ENCODE assay signal across 8 cellular contexts in the genomic region with DNA sequence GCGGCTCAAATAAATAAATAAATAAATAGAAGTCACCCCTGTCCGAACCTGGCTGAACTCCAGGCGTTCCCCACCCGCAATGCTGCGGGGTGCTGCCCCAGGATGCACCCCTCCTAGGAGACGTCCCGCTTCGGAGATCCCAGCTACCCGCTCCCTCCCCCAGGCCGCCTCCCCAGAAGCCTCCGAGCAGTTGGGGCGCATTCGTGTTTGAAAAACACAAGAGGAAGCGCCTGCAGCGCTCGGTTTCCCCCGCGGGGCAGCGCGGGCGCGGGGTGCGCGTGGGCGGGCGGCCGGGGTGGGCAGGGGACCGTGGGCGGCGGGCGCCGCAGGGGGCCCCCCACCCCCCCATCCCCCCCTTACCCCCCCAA. TPM values are rescaled to one million over a fixed set of nuclear protein-coding genes. Genes with fewer than 3 reads are reported as not detected.
DNase-seq lines count a peak whose midpoint lies in the region; ATAC-seq, FAIRE-seq and TF ChIP-seq lines count a peak whose summit lies in the region.

No MANE protein-coding gene starts in this region.

- H3K9ac ChIP-seq in endothelial cell of umbilical vein (replicated peaks; ENCODE audit: extremely low read depth, insufficient read depth, low read length) = peak overlapping the region; percentile 77
- H3K9ac ChIP-seq in mucosa of rectum (ENCODE audit: low read depth in 1 of 2, low read length in 2 of 2) = peak overlapping the region; percentile 76 to 77

- H3K9me3 ChIP-seq in endothelial cell of umbilical vein (replicated peaks; ENCODE audit: control insufficient read depth, insufficient read depth, low read length) (no peaks in the 10 kb centered on the region), mucosa of rectum (ENCODE audit: control insufficient read depth in 2 of 2, low read length in 2 of 2) (no peaks in the 10 kb centered on the region), upper lobe of left lung (no peaks in the 10 kb centered on the region)

- no TSS peak for BruUV-seq in endothelial cell of umbilical vein (replicated peaks; lab: Mats Ljungman, UMichigan)

- peaks cover 7% of the 10 kb centered on the region for H3K79me2 ChIP-seq in endothelial cell of umbilical vein (ENCODE audit: control insufficient read depth, insufficient read depth, low read length)

- H3K4me1 Mint-ChIP-seq in activated CD4-positive, alpha-beta memory T cell treated with anti-CD3 and anti-CD28 coated beads, Interleukin-2, amount 10 ng/mL, durations not matched to agents 7 days and 5 days = peaks cover 71% of the 10 kb centered on the region

- no peak for FAIRE-seq in endothelial cell of umbilical vein (lab: Jason Lieb, UNC)

- no peak for TF ChIP-seq EP300 in upper lobe of left lung (IDR thresholded peaks at IDR 0.05)

- ATAC-seq in upper lobe of left lung (ENCODE audit: low FRiP score in 2 of 2) = peak in 1 of 2 donors; percentile 56
- no peak for ATAC-seq in HG03342 (IDR thresholded peaks at IDR 0.05; ENCODE audit: unreplicated experiment)

- H3K27me3 ChIP-seq in endothelial cell of umbilical vein (ENCODE audit: control insufficient read depth in 2 of 2, insufficient read depth in 2 of 2, low read length in 2 of 2) (no peaks in the 10 kb centered on the region), mucosa of rectum (ENCODE audit: control insufficient read depth in 2 of 2, insufficient read depth in 2 of 2, low read length in 2 of 2) (no peaks in the 10 kb centered on the region), upper lobe of left lung (no peaks in the 10 kb centered on the region)

- no peaks in the 10 kb centered on the region for H4K20me1 ChIP-seq in endothelial cell of umbilical vein (replicated peaks; ENCODE audit: control insufficient read depth, extremely low read depth, insufficient read depth, low read length)

- H2AFZ ChIP-seq in endothelial cell of umbilical vein (ENCODE audit: low read depth, low read length) = no peak overlapping the region

- POLR2A ChIA-PET in activated CD4-positive, alpha-beta memory T cell treated with anti-CD3 and anti-CD28 coated beads, Interleukin-2, amount 10 ng/mL, durations not matched to agents 7 days and 5 days (lab: Charles Lee) = interaction anchor here (0.7 to 3.0 kb wide), 9 partner anchors 9 to 1137 kb away, joined by 3 to 15 read pairs (median 4); partner anchors contain the start of gene SERPINB9
- POLR2A ChIA-PET in endothelial cell of umbilical vein (lab: Charles Lee) = interaction anchor here (1.6 kb wide), 1 partner anchor 26 kb away, joined by 4 read pairs; no protein-coding TSS in a partner anchor

- H3K27me3 Mint-ChIP-seq in activated CD4-positive, alpha-beta memory T cell treated with anti-CD3 and anti-CD28 coated beads, Interleukin-2, amount 10 ng/mL, durations not matched to agents 7 days and 5 days = no peaks in the 10 kb centered on the region

- no peak for TF ChIP-seq POLR2A in endothelial cell of umbilical vein (IDR thresholded peaks at IDR 0.05; ENCODE audit: low read depth, low read length)
- no peak for TF ChIP-seq POLR2A in upper lobe of left lung (IDR thresholded peaks at IDR 0.05)

- peak overlapping the region; percentile 83 for H3K27ac Mint-ChIP-seq in activated CD4-positive, alpha-beta memory T cell treated with anti-CD3 and anti-CD28 coated beads, Interleukin-2, amount 10 ng/mL, durations not matched to agents 7 days and 5 days

- H3K4me3 ChIP-seq in endothelial cell of umbilical vein (replicated peaks in 1 of 3; ENCODE audit: insufficient read depth in 1 of 3, low read depth in 1 of 3, low read length in 3 of 3) (peak overlapping the region; percentile 15 to 53 (median 36)), mucosa of rectum (ENCODE audit: low read length in 2 of 2) (peak overlapping the region; percentile 77 to 81), upper lobe of left lung (peak overlapping the region; percentile 28 to 71 (median 59))

- peak overlapping the region; percentile 79 for H3K4me3 Mint-ChIP-seq in activated CD4-positive, alpha-beta memory T cell treated with anti-CD3 and anti-CD28 coated beads, Interleukin-2, amount 10 ng/mL, durations not matched to agents 7 days and 5 days

- H3K4me1 ChIP-seq in endothelial cell of umbilical vein (ENCODE audit: control insufficient read depth, extremely low read depth, insufficient read depth, low read length) (peaks cover 29% of the 10 kb centered on the region), mucosa of rectum (ENCODE audit: control insufficient read depth in 2 of 2, insufficient read depth in 2 of 2, low read length in 2 of 2) (peaks cover 21 to 23% of the 10 kb centered on the region in 2 donors), upper lobe of left lung (peaks cover 28 to 39% (median 30%) of the 10 kb centered on the region in 4 donors)

- peak overlapping the region; percentile 91 for H3K27ac ChIP-seq in endothelial cell of umbilical vein (ENCODE audit: insufficient read depth, low read depth, low read length)
- H3K27ac ChIP-seq in mucosa of rectum (ENCODE audit: low read depth in 2 of 2, low read length in 2 of 2) = peak overlapping the region; percentile 78 to 79
- H3K27ac ChIP-seq in upper lobe of left lung = peak overlapping the region; percentile 75 to 93 (median 88)

- CTCF ChIA-PET in activated CD4-positive, alpha-beta memory T cell treated with anti-CD3 and anti-CD28 coated beads, Interleukin-2, amount 10 ng/mL, durations not matched to agents 7 days and 5 days (lab: Charles Lee) = interaction anchor here (1.0 to 1.6 kb wide), 6 partner anchors 8 to 76 kb away, joined by 3 to 6 read pairs (median 3); partner anchors contain the start of gene SERPINB1
- CTCF ChIA-PET in endothelial cell of umbilical vein (lab: Charles Lee) = interaction anchor here (1.4 to 3.5 kb wide), 7 partner anchors 8 to 84 kb away, joined by 3 to 19 read pairs (median 10); no protein-coding TSS in a partner anchor

- H3K36me3 Mint-ChIP-seq in activated CD4-positive, alpha-beta memory T cell treated with anti-CD3 and anti-CD28 coated beads, Interleukin-2, amount 10 ng/mL, durations not matched to agents 7 days and 5 days (ENCODE audit: low read depth) = peaks cover 60% of the 10 kb centered on the region

- peak overlapping the region; percentile 62 for H3K4me2 ChIP-seq in endothelial cell of umbilical vein (ENCODE audit: insufficient read depth, low read length)

- no peaks in the 10 kb centered on the region for H3K36me3 ChIP-seq in endothelial cell of umbilical vein (ENCODE audit: control insufficient read depth in 2 of 2, extremely low read depth in 1 of 2, insufficient read depth in 2 of 2, low read length in 2 of 2)
- H3K36me3 ChIP-seq in mucosa of rectum (ENCODE audit: control insufficient read depth in 2 of 2, insufficient read depth in 2 of 2, low read length in 2 of 2) = no peaks in the 10 kb centered on the region
- no peaks in the 10 kb centered on the region for H3K36me3 ChIP-seq in upper lobe of left lung

- WGBS in upper lobe of left lung, 2 donors = 0 to 28% methylated on average over 4 to 8 of the region's 32 CpGs

- TF ChIP-seq CTCF in endothelial cell of umbilical vein (IDR thresholded peaks at IDR 0.05; ENCODE audit: extremely low read depth in 1 of 2, insufficient read depth in 1 of 2, low read depth in 1 of 2, low read length in 2 of 2) = no peak
- no peak for TF ChIP-seq CTCF in upper lobe of left lung (IDR thresholded peaks at IDR 0.05)

- H3K9me3 Mint-ChIP-seq in activated CD4-positive, alpha-beta memory T cell treated with anti-CD3 and anti-CD28 coated beads, Interleukin-2, amount 10 ng/mL, durations not matched to agents 7 days and 5 days = peaks cover 6% of the 10 kb centered on the region

- dilution Hi-C loops in endothelial cell of umbilical vein (cut with MboI; ENCODE audit: extremely low pct_ligation_motif_present, low sequenced_read_pairs) = no loop called here

- no peaks in the 10 kb centered on the region for H3K9me1 ChIP-seq in endothelial cell of umbilical vein (replicated peaks; ENCODE audit: control insufficient read depth, extremely low read depth, insufficient read depth, low read length)

- peak; percentile 43 for DNase-seq in stimulated activated CD4-positive, alpha-beta T cell treated with anti-CD3 and anti-CD28 coated beads, Interleukin-12 subunit alpha, Interleukin-12 subunit beta, amount 100 ng/mL, for 4 hours
- DNase-seq in stimulated activated CD4-positive, alpha-beta T cell treated with anti-CD3 and anti-CD28 coated beads, Interleukin-2, amount 100 ng/mL, for 48 hours = no peak
- peak; percentile 58 for DNase-seq in activated CD4-positive, alpha-beta memory T cell treated with anti-CD3 and anti-CD28 coated beads, Interleukin-2, amount 10 ng/mL, durations not matched to agents 7 days and 5 days
- peak; percentile 33 for DNase-seq in endothelial cell of umbilical vein (ENCODE audit: low read depth, low spot score)
- DNase-seq in upper lobe of left lung = peak; percentile 53 to 90
- no peak for DNase-seq in SW 1271 (lab: John Stamatoyannopoulos, UW)

- intact Hi-C loops in endothelial cell of umbilical vein (cut with micrococcal nuclease) = loop anchor here (1.0 kb wide), 5 partner anchors 10 to 113 kb away; no protein-coding TSS in a partner anchor

RNA-seq across cellular contexts. Expression of gene SERPINB9, which starts 27.3 kb away (rescaled TPM):
- 10 to 100 TPM; 50.0 to 51.3 TPM for total RNA-seq in activated CD4-positive, alpha-beta memory T cell treated with anti-CD3 and anti-CD28 coated beads, Interleukin-2, amount 10 ng/mL, durations not matched to agents 7 days and 5 days
- total RNA-seq in endothelial cell of umbilical vein (37.0 and 58.0 TPM in 2 replicates), upper lobe of left lung (10 to 100 TPM in 2 of 6 donors, 1 to 10 TPM in 4; 7.7 to 14.0 (median 9.3) TPM)
- polyA plus RNA-seq in endothelial cell of umbilical vein = 47.3 and 51.6 TPM in 2 replicates
- polyA plus RNA-seq in endothelial cell of umbilical vein (2011; cell fraction: cytosol; rRNA removed) = 37.5 and 38.5 TPM in 2 replicates
- polyA plus RNA-seq in endothelial cell of umbilical vein (2011; cell fraction: nucleus; rRNA removed) = 32.0 and 44.9 TPM in 2 replicates
- polyA plus RNA-seq in endothelial cell of umbilical vein (2012) = 23.4 and 26.9 TPM in 2 replicates
- polyA minus RNA-seq in endothelial cell of umbilical vein = 94.7 and 96.7 TPM in 2 replicates
- polyA minus RNA-seq in endothelial cell of umbilical vein (2011; cell fraction: cytosol; rRNA and poly(A)+ RNA removed) = not detected
- polyA minus RNA-seq in endothelial cell of umbilical vein (2011; cell fraction: nucleus; rRNA and poly(A)+ RNA removed) = 25.6 and 46.0 TPM in 2 replicates

RNA-seq across cellular contexts. Expression of gene SERPINB1, which starts 34.2 kb away (rescaled TPM):
- total RNA-seq in activated CD4-positive, alpha-beta memory T cell treated with anti-CD3 and anti-CD28 coated beads, Interleukin-2, amount 10 ng/mL, durations not matched to agents 7 days and 5 days = 10 to 100 TPM; 85.0 to 86.5 TPM
- total RNA-seq in endothelial cell of umbilical vein (23.3 and 24.0 TPM in 2 replicates), upper lobe of left lung (100 to 1,000 TPM in 4 of 6 donors, 10 to 100 TPM in 2; 56.6 to 184 (median 102) TPM)
- 5.9 and 6.7 TPM in 2 replicates for polyA plus RNA-seq in endothelial cell of umbilical vein
- polyA plus RNA-seq in endothelial cell of umbilical vein (2011; cell fraction: cytosol; rRNA removed) = 10.6 and 11.9 TPM in 2 replicates
- polyA plus RNA-seq in endothelial cell of umbilical vein (2011; cell fraction: nucleus; rRNA removed) = 5.7 and 9.4 TPM in 2 replicates
- 11.5 and 15.7 TPM in 2 replicates for polyA plus RNA-seq in endothelial cell of umbilical vein (2012)
- 5.7 and 6.0 TPM in 2 replicates for polyA minus RNA-seq in endothelial cell of umbilical vein
- polyA minus RNA-seq in endothelial cell of umbilical vein (2011; cell fraction: cytosol; rRNA and poly(A)+ RNA removed) = 31.9 TPM
- 3.5 and 5.7 TPM in 2 replicates for polyA minus RNA-seq in endothelial cell of umbilical vein (2011; cell fraction: nucleus; rRNA and poly(A)+ RNA removed)

Comparison
In these comparisons a context has a peak if more than half of its experiments do, and no peak if none do; other contexts are left out.
1. DNase-seq: peak in stimulated activated CD4-positive, alpha-beta T cell treated with anti-CD3 and anti-CD28 coated beads, Interleukin-12 subunit alpha, Interleukin-12 subunit beta, amount 100 ng/mL, for 4 hours (single experiment), activated CD4-positive, alpha-beta memory T cell treated with anti-CD3 and anti-CD28 coated beads, Interleukin-2, amount 10 ng/mL, durations not matched to agents 7 days and 5 days (single experiment), endothelial cell of umbilical vein (single experiment) and upper lobe of left lung (2 of 2); none in stimulated activated CD4-positive, alpha-beta T cell treated with anti-CD3 and anti-CD28 coated beads, Interleukin-2, amount 100 ng/mL, for 48 hours (0 of 2) and SW 1271 (0 of 2).
2. Peak in every context shown above with its lines, with median percentiles within 50 percentile points of each other: H3K27ac ChIP-seq and H3K4me3 ChIP-seq.